Comparison of ENCODE assay signal across 21 cellular contexts in genomic region chr1:96703186-96703585, GRCh38.
"Had no signal": no experiment of that assay in that cellular context is flagged by ENCODE, and none has a peak within 500 bp of the region (broad histone marks: within the 10 kb centered on the region; RNA-seq: fewer than 3 reads in every experiment).

No MANE protein-coding gene starts in this region.

- H3K9me3 Mint-ChIP-seq: activated B cell treated with CpG ODN at 0.5 μM for 24 hours; activated CD4-positive, alpha-beta T cell treated with anti-CD3 and anti-CD28 coated beads, Interleukin-2, amount 10 ng/mL, durations not matched to agents 7 days and 5 days; central memory CD8-positive, alpha-beta T cell; T-helper 2 cell treated with Interferon-gamma antibody and Interleukin-4, amounts not matched to agents 5 μg/mL and 100 μg/mL, for 36 hours; type B pancreatic cell had no signal

- H3K36me3 Mint-ChIP-seq: type B pancreatic cell had no signal

- H3K4me3 Mint-ChIP-seq: activated B cell treated with CpG ODN at 0.5 μM for 24 hours; activated CD4-positive, alpha-beta T cell treated with anti-CD3 and anti-CD28 coated beads, Interleukin-2, amount 10 ng/mL, durations not matched to agents 7 days and 5 days; activated naive CD8-positive, alpha-beta T cell treated with anti-CD3 and anti-CD28 coated beads, Interleukin-2, amount 50 U/mL, for 24 hours; central memory CD8-positive, alpha-beta T cell; naive thymus-derived CD4-positive, alpha-beta T cell; T-helper 2 cell treated with Interferon-gamma antibody and Interleukin-4, amounts not matched to agents 5 μg/mL and 100 μg/mL, for 36 hours; type B pancreatic cell had no signal

- H3K36me3 ChIP-seq: ascending aorta, pancreas, right atrium auricular region, suprapubic skin had no signal

- H3K27me3 ChIP-seq: ascending aorta, pancreas, right atrium auricular region, suprapubic skin had no signal

- ATAC-seq: activated naive CD8-positive, alpha-beta T cell treated with anti-CD3 and anti-CD28 coated beads, Interleukin-2, amount 50 U/mL, for 24 hours; left lobe of liver; naive thymus-derived CD4-positive, alpha-beta T cell; pancreas; stimulated activated naive CD8-positive, alpha-beta T cell treated with anti-CD3 and anti-CD28 coated beads, Interleukin-15, Interleukin-2, amounts not matched to agents 100 U/mL and 50 U/mL, for 24 hours had no signal

- H3K27ac Mint-ChIP-seq: activated B cell treated with CpG ODN at 0.5 μM for 24 hours; activated CD4-positive, alpha-beta T cell treated with anti-CD3 and anti-CD28 coated beads, Interleukin-2, amount 10 ng/mL, durations not matched to agents 7 days and 5 days; activated naive CD8-positive, alpha-beta T cell treated with anti-CD3 and anti-CD28 coated beads, Interleukin-2, amount 50 U/mL, for 24 hours; naive thymus-derived CD4-positive, alpha-beta T cell; T-helper 2 cell treated with Interferon-gamma antibody and Interleukin-4, amounts not matched to agents 5 μg/mL and 100 μg/mL, for 36 hours; type B pancreatic cell had no signal

- H3K27me3 Mint-ChIP-seq: type B pancreatic cell had no signal

- DNase-seq: activated B cell treated with CpG ODN at 0.5 μM for 24 hours; activated CD4-positive, alpha-beta T cell treated with anti-CD3 and anti-CD28 coated beads, Interleukin-2, amount 10 ng/mL, durations not matched to agents 7 days and 5 days; activated CD8-positive, alpha-beta memory T cell treated with anti-CD3 and anti-CD28 coated beads, Interleukin-2, amount 50 U/mL, for 48 hours; activated naive CD4-positive, alpha-beta T cell treated with Interleukin-2 at 50 U/mL for 16 hours; activated naive CD8-positive, alpha-beta T cell treated with anti-CD3 and anti-CD28 coated beads, Interleukin-2, amount 50 U/mL, for 24 hours; cortex of kidney; effector CD4-positive, alpha-beta T cell; mammary epithelial cell; naive thymus-derived CD4-positive, alpha-beta T cell; pancreas; small intestine; stimulated activated CD4-positive, alpha-beta T cell treated with anti-CD3 and anti-CD28 coated beads, Interleukin-4, amount 100 ng/mL, for 4 hours; stimulated activated CD8-positive, alpha-beta memory T cell treated with anti-CD3 and anti-CD28 coated beads, Interleukin-4, amount 100 ng/mL, for 48 hours; stimulated activated naive CD8-positive, alpha-beta T cell treated with anti-CD3 and anti-CD28 coated beads, Interleukin-15, Interleukin-2, amounts not matched to agents 100 U/mL and 50 U/mL, for 24 hours had no signal

- H3K27ac ChIP-seq: ascending aorta, pancreas, right atrium auricular region, suprapubic skin had no signal

- H3K4me1 ChIP-seq: ascending aorta, pancreas, right atrium auricular region, suprapubic skin had no signal

- H3K4me3 ChIP-seq: ascending aorta, pancreas, right atrium auricular region, suprapubic skin had no signal

- H3K4me1 Mint-ChIP-seq: activated B cell treated with CpG ODN at 0.5 μM for 24 hours; activated CD4-positive, alpha-beta T cell treated with anti-CD3 and anti-CD28 coated beads, Interleukin-2, amount 10 ng/mL, durations not matched to agents 7 days and 5 days; activated naive CD8-positive, alpha-beta T cell treated with anti-CD3 and anti-CD28 coated beads, Interleukin-2, amount 50 U/mL, for 24 hours; central memory CD8-positive, alpha-beta T cell; naive thymus-derived CD4-positive, alpha-beta T cell had no signal

- H3K9me3 ChIP-seq: ascending aorta, pancreas, right atrium auricular region, suprapubic skin had no signal
